10 cellular contexts compared by ENCODE assay signal in genomic region chr3:42880183-42880582, GRCh38. TPM values are rescaled to one million over a fixed set of nuclear protein-coding genes. Genes with fewer than 3 reads are reported as not detected.
DNase-seq lines count a peak whose midpoint lies in the region; ATAC-seq lines count a peak whose summit lies in the region.
"Had no signal": no experiment of that assay in that cellular context is flagged by ENCODE, and none has a peak within 500 bp of the region (broad histone marks: within the 10 kb centered on the region; RNA-seq: fewer than 3 reads in every experiment).

No MANE protein-coding gene starts in this region.

- H3K27me3 ChIP-seq in adipocyte (replicated peaks; ENCODE audit: control insufficient read depth, insufficient read depth, low read length) (no peaks in the 10 kb centered on the region), subcutaneous abdominal adipose tissue (ENCODE audit: control insufficient read depth in 5 of 5, insufficient read depth in 4 of 5, low read length in 5 of 5) (peaks cover 0 to 1% (median 0%) of the 10 kb centered on the region in 5 donors)

- no peak overlapping the region for H3K27ac ChIP-seq in subcutaneous abdominal adipose tissue (ENCODE audit: low read depth, low read length)
- H3K27ac ChIP-seq: SK-N-MC had no signal

- H3K4me1 ChIP-seq in adipocyte (ENCODE audit: control insufficient read depth, insufficient read depth, low read length): peaks cover 17% of the 10 kb centered on the region
- H3K4me1 ChIP-seq in subcutaneous abdominal adipose tissue (ENCODE audit: control insufficient read depth in 5 of 5, insufficient read depth in 5 of 5, low read length in 5 of 5): peaks cover 0 to 14% (median 11%) of the 10 kb centered on the region in 5 donors

- H3K27me3 Mint-ChIP-seq in activated T-cell treated with anti-CD3 and anti-CD28 coated beads, Interleukin-2, amount 50 U/mL, for 24 hours: peaks cover 1% of the 10 kb centered on the region

- H3K9me3 Mint-ChIP-seq in activated T-cell treated with anti-CD3 and anti-CD28 coated beads, Interleukin-2, amount 50 U/mL, for 24 hours: no peaks in the 10 kb centered on the region

- H3K36me3 Mint-ChIP-seq in activated T-cell treated with anti-CD3 and anti-CD28 coated beads, Interleukin-2, amount 50 U/mL, for 24 hours (ENCODE audit: low read depth): no peaks in the 10 kb centered on the region

- DNase-seq in activated T-cell treated with anti-CD3 and anti-CD28 coated beads, Interleukin-2, amount 50 U/mL, for 24 hours: no peak
- no peak for DNase-seq in activated T-cell treated with anti-CD3 and anti-CD28 coated beads, Interleukin-2, amount 50 U/mL, for 48 hours
- DNase-seq in adipocyte (ENCODE audit: low read depth): no peak
- no peak for DNase-seq in left lobe of liver (ENCODE audit: low spot score)
- DNase-seq in NCI-H187 (lab: John Stamatoyannopoulos, UW): no peak
- no peak for DNase-seq in effector CD4-positive, alpha-beta T cell
- no peak for DNase-seq in GM19240 (ENCODE audit: insufficient read length, low spot score)

- ATAC-seq in left lobe of liver: peak; percentile 2

- peak overlapping the region; percentile 22 for H3K27ac Mint-ChIP-seq in activated T-cell treated with anti-CD3 and anti-CD28 coated beads, Interleukin-2, amount 50 U/mL, for 24 hours

- no peaks in the 10 kb centered on the region for H3K9me3 ChIP-seq in adipocyte (ENCODE audit: control insufficient read depth, low read length)
- H3K9me3 ChIP-seq in subcutaneous abdominal adipose tissue (ENCODE audit: control insufficient read depth in 5 of 5, low read length in 5 of 5): no peaks in the 10 kb centered on the region

- H3K4me3 Mint-ChIP-seq in activated T-cell treated with anti-CD3 and anti-CD28 coated beads, Interleukin-2, amount 50 U/mL, for 24 hours: peak overlapping the region; percentile 76

- peak overlapping the region; percentile 91 for H3K9ac ChIP-seq in adipocyte (ENCODE audit: low read length)
- H3K9ac ChIP-seq in subcutaneous abdominal adipose tissue (ENCODE audit: low read length in 5 of 5): peak overlapping the region in 3 of 5 donors; percentile 78 to 84 (median 81)

- no peaks in the 10 kb centered on the region for H3K36me3 ChIP-seq in adipocyte (ENCODE audit: control insufficient read depth, insufficient read depth, low read length, severe bottlenecking)
- no peaks in the 10 kb centered on the region for H3K36me3 ChIP-seq in subcutaneous abdominal adipose tissue (ENCODE audit: control insufficient read depth in 5 of 5, insufficient read depth in 5 of 5, low read length in 5 of 5)

- H3K4me3 ChIP-seq in adipocyte (ENCODE audit: low read length) (peak overlapping the region; percentile 79), subcutaneous abdominal adipose tissue (ENCODE audit: low read depth in 1 of 5, low read length in 5 of 5) (peak overlapping the region; percentile 59 to 76 (median 69))

- peaks cover 16% of the 10 kb centered on the region for H3K4me1 Mint-ChIP-seq in activated T-cell treated with anti-CD3 and anti-CD28 coated beads, Interleukin-2, amount 50 U/mL, for 24 hours (ENCODE audit: low read depth)

RNA-seq across cellular contexts. Expression of gene CYP8B1, which starts 4.5 kb away (rescaled TPM):
- 425 TPM for total RNA-seq in left lobe of liver
- total RNA-seq: mesenteric fat pad had no signal

RNA-seq across cellular contexts. Expression of gene ZNF662, which starts 25.8 kb away (rescaled TPM):
- 3.0 TPM for total RNA-seq in left lobe of liver
